Comparison of ENCODE assay signal across 23 cellular contexts in the genomic region with DNA sequence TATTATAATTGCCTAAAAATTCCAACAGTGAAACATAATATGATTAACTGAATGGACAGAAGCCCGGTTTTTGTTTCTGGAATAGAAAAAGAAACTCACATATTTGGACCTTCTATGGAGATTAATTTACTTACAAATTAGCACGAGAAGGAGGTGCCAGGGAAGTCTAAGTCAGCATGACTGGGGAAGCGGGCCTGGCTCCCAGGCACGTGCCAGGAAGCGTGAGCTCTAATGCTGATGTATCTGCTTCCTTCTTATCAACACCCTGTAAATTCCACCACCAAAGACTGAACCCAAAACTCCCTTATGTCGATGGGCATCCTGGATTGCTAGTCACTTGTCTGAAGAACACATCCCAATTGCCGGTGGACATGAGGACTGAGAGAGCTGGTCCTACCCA.
"Had no signal": no experiment of that assay in that cellular context is flagged by ENCODE, and none has a peak within 500 bp of the region (broad histone marks: within the 10 kb centered on the region; RNA-seq: fewer than 3 reads in every experiment).

No MANE protein-coding gene starts in this region.

- H3K4me3 ChIP-seq: coronary artery, left ventricle myocardium inferior, ovary, psoas muscle, right atrium auricular region, tibial nerve had no signal

- DNase-seq: activated CD4-positive, alpha-beta T cell treated with anti-CD3 and anti-CD28 coated beads for 4 hours; activated CD4-positive, alpha-beta T cell treated with anti-CD3 and anti-CD28 coated beads, Interleukin-2, amount 50 U/mL, for 48 hours; activated CD4-positive, CD25-positive, alpha-beta regulatory T cell; activated effector memory CD4-positive, alpha-beta T cell treated with Interleukin-2 at 50 U/mL for 16 hours; activated naive CD4-positive, alpha-beta T cell treated with anti-CD3 and anti-CD28 coated beads for 36 hours; activated naive CD8-positive, alpha-beta T cell treated with anti-CD3 and anti-CD28 coated beads, Interleukin-2, amount 10 ng/mL, durations not matched to agents 7 days and 5 days; activated T-cell treated with anti-CD3 and anti-CD28 coated beads, Interleukin-2, amount 50 U/mL, for 72 hours; amniotic stem cell; cerebellar nuclear complex; left ventricle myocardium inferior; naive thymus-derived CD8-positive, alpha-beta T cell; ovary; psoas muscle; stimulated activated CD4-positive, alpha-beta T cell treated with anti-CD3 and anti-CD28 coated beads, Interleukin-1b, Interleukin-23, amount 100 ng/mL, for 48 hours; stimulated activated naive CD8-positive, alpha-beta T cell treated with anti-CD3 and anti-CD28 coated beads, Interleukin-15, amount 100 ng/mL, for 72 hours; T-helper 1 cell; T-helper 9 cell had no signal

- H3K27ac Mint-ChIP-seq: activated naive CD4-positive, alpha-beta T cell treated with anti-CD3 and anti-CD28 coated beads for 36 hours; activated naive CD8-positive, alpha-beta T cell treated with anti-CD3 and anti-CD28 coated beads, Interleukin-2, amount 10 ng/mL, durations not matched to agents 7 days and 5 days; activated T-cell treated with anti-CD3 and anti-CD28 coated beads, Interleukin-2, amount 50 U/mL, for 72 hours; mesothelial cell of epicardium; naive thymus-derived CD8-positive, alpha-beta T cell; stimulated activated effector memory CD8-positive, alpha-beta T cell treated with anti-CD3 and anti-CD28 coated beads, Interleukin-12 subunit alpha, Interleukin-12 subunit beta, amount 100 ng/mL, for 72 hours had no signal

- H3K9me3 Mint-ChIP-seq: activated naive CD4-positive, alpha-beta T cell treated with anti-CD3 and anti-CD28 coated beads for 36 hours; activated naive CD8-positive, alpha-beta T cell treated with anti-CD3 and anti-CD28 coated beads, Interleukin-2, amount 10 ng/mL, durations not matched to agents 7 days and 5 days; activated T-cell treated with anti-CD3 and anti-CD28 coated beads, Interleukin-2, amount 50 U/mL, for 72 hours; mesothelial cell of epicardium; naive thymus-derived CD8-positive, alpha-beta T cell; stimulated activated effector memory CD8-positive, alpha-beta T cell treated with anti-CD3 and anti-CD28 coated beads, Interleukin-12 subunit alpha, Interleukin-12 subunit beta, amount 100 ng/mL, for 72 hours; stimulated activated naive CD8-positive, alpha-beta T cell treated with anti-CD3 and anti-CD28 coated beads, Interleukin-15, amount 100 ng/mL, for 72 hours had no signal

- H3K27ac ChIP-seq: coronary artery, epithelial cell of prostate, left ventricle myocardium inferior, ovary, psoas muscle, right atrium auricular region, tibial nerve had no signal

- H3K4me3 Mint-ChIP-seq: activated naive CD4-positive, alpha-beta T cell treated with anti-CD3 and anti-CD28 coated beads for 36 hours; activated naive CD8-positive, alpha-beta T cell treated with anti-CD3 and anti-CD28 coated beads, Interleukin-2, amount 10 ng/mL, durations not matched to agents 7 days and 5 days; activated T-cell treated with anti-CD3 and anti-CD28 coated beads, Interleukin-2, amount 50 U/mL, for 72 hours; mesothelial cell of epicardium; naive thymus-derived CD8-positive, alpha-beta T cell; stimulated activated effector memory CD8-positive, alpha-beta T cell treated with anti-CD3 and anti-CD28 coated beads, Interleukin-12 subunit alpha, Interleukin-12 subunit beta, amount 100 ng/mL, for 72 hours; stimulated activated naive CD8-positive, alpha-beta T cell treated with anti-CD3 and anti-CD28 coated beads, Interleukin-15, amount 100 ng/mL, for 72 hours had no signal

- H3K4me1 Mint-ChIP-seq: activated naive CD8-positive, alpha-beta T cell treated with anti-CD3 and anti-CD28 coated beads, Interleukin-2, amount 10 ng/mL, durations not matched to agents 7 days and 5 days; naive thymus-derived CD8-positive, alpha-beta T cell; stimulated activated effector memory CD8-positive, alpha-beta T cell treated with anti-CD3 and anti-CD28 coated beads, Interleukin-12 subunit alpha, Interleukin-12 subunit beta, amount 100 ng/mL, for 72 hours; stimulated activated naive CD8-positive, alpha-beta T cell treated with anti-CD3 and anti-CD28 coated beads, Interleukin-15, amount 100 ng/mL, for 72 hours had no signal

- H3K36me3 ChIP-seq: left ventricle myocardium inferior, ovary, right atrium auricular region, tibial nerve had no signal

- H3K9me3 ChIP-seq: left ventricle myocardium inferior, ovary, psoas muscle, right atrium auricular region, tibial nerve had no signal

- ATAC-seq: activated T-cell treated with anti-CD3 and anti-CD28 coated beads, Interleukin-2, amount 50 U/mL, for 72 hours; naive thymus-derived CD8-positive, alpha-beta T cell; psoas muscle; stimulated activated effector memory CD8-positive, alpha-beta T cell treated with anti-CD3 and anti-CD28 coated beads, Interleukin-12 subunit alpha, Interleukin-12 subunit beta, amount 100 ng/mL, for 72 hours had no signal

- H3K27me3 ChIP-seq: ovary, right atrium auricular region, tibial nerve had no signal

- H3K4me1 ChIP-seq: psoas muscle, tibial nerve had no signal

- H3K36me3 Mint-ChIP-seq: activated naive CD8-positive, alpha-beta T cell treated with anti-CD3 and anti-CD28 coated beads, Interleukin-2, amount 10 ng/mL, durations not matched to agents 7 days and 5 days; mesothelial cell of epicardium; naive thymus-derived CD8-positive, alpha-beta T cell; stimulated activated effector memory CD8-positive, alpha-beta T cell treated with anti-CD3 and anti-CD28 coated beads, Interleukin-12 subunit alpha, Interleukin-12 subunit beta, amount 100 ng/mL, for 72 hours had no signal
